8 cellular contexts compared by ENCODE assay signal in genomic region chr19:11924886-11925583, GRCh38. TPM values are rescaled to one million over a fixed set of nuclear protein-coding genes. Genes with fewer than 3 reads are reported as not detected.
A peak's percentile ranks its signal among the peaks of the same experiment; 100 is the strongest.
DNase-seq lines count a peak whose midpoint lies in the region; ATAC-seq, FAIRE-seq and TF ChIP-seq lines count a peak whose summit lies in the region.

ZNF700 (plus strand) TSS chr19:11925107; CDS start chr19:11925211, 104 bp downstream.

- WGBS in right cardiac atrium = under 1% methylated on average over 50 of the region's 50 CpGs

- no peaks in the 10 kb centered on the region for H3K36me3 ChIP-seq in ascending aorta

- H3K27me3 Mint-ChIP-seq in T-helper 2 cell treated with Interferon-gamma antibody and Interleukin-4, amounts not matched to agents 5 μg/mL and 100 μg/mL, for 36 hours (ENCODE audit: low read depth) = peaks cover 2% of the 10 kb centered on the region

- no peaks in the 10 kb centered on the region for H3K9me3 ChIP-seq in ascending aorta
- no peaks in the 10 kb centered on the region for H3K9me3 ChIP-seq in right cardiac atrium (ENCODE audit: control insufficient read depth, low read length)

- peaks cover 39% of the 10 kb centered on the region for H3K36me3 Mint-ChIP-seq in T-helper 2 cell treated with Interferon-gamma antibody and Interleukin-4, amounts not matched to agents 5 μg/mL and 100 μg/mL, for 36 hours (ENCODE audit: low read depth)

- DNase-seq in GM18507 (ENCODE audit: extremely low spot score, insufficient read length, low read depth) (peak; percentile 69), NCI-H1930 (lab: John Stamatoyannopoulos, UW) (peak; percentile 77 to 85), ascending aorta (ENCODE audit: low spot score in 2 of 2) (peak; percentile 77 to 97), right cardiac atrium (peak; percentile 94 to 98 (median 96)), pulmonary artery endothelial cell (ENCODE audit: low read depth, low spot score) (peak; percentile 57), urothelium cell line (ENCODE audit: low spot score) (peak; percentile 86)
- DNase-seq in T-helper 2 cell treated with Interferon-gamma antibody and Interleukin-4, amounts not matched to agents 5 μg/mL and 100 μg/mL, for 36 hours (ENCODE audit: low spot score) = peak; percentile 92

- peaks cover 24% of the 10 kb centered on the region for H3K4me1 Mint-ChIP-seq in T-helper 2 cell treated with Interferon-gamma antibody and Interleukin-4, amounts not matched to agents 5 μg/mL and 100 μg/mL, for 36 hours (ENCODE audit: low read depth)

- H3K4me3 ChIP-seq in ascending aorta = peak within 1 kb of the TSS; percentile 84 to 88
- H3K4me3 ChIP-seq in right cardiac atrium (ENCODE audit: low read length) = peak within 1 kb of the TSS; percentile 99

- H3K27me3 ChIP-seq in ascending aorta (no peaks in the 10 kb centered on the region), right cardiac atrium (ENCODE audit: control insufficient read depth, insufficient read depth) (no peaks in the 10 kb centered on the region)

- TF ChIP-seq CTCF in ascending aorta (IDR thresholded peaks at IDR 0.05) = no peak

- H3K4me1 ChIP-seq in ascending aorta (peaks cover 3 to 10% of the 10 kb centered on the region in 2 donors), right cardiac atrium (ENCODE audit: control insufficient read depth, insufficient read depth, low read length) (no peaks in the 10 kb centered on the region)

- H3K4me3 Mint-ChIP-seq in T-helper 2 cell treated with Interferon-gamma antibody and Interleukin-4, amounts not matched to agents 5 μg/mL and 100 μg/mL, for 36 hours = peak within 1 kb of the TSS; percentile 90

- FAIRE-seq in GM18507 (lab: Jason Lieb, UNC) = peak; percentile 95
- FAIRE-seq in urothelium cell line (lab: Jason Lieb, UNC) = no peak

- peaks cover 23% of the 10 kb centered on the region for H3K9me3 Mint-ChIP-seq in T-helper 2 cell treated with Interferon-gamma antibody and Interleukin-4, amounts not matched to agents 5 μg/mL and 100 μg/mL, for 36 hours

- ATAC-seq in HG02973 (IDR thresholded peaks at IDR 0.05; ENCODE audit: unreplicated experiment) (peak; percentile 75), right cardiac atrium (peak; percentile 99)

- H3K27ac Mint-ChIP-seq in T-helper 2 cell treated with Interferon-gamma antibody and Interleukin-4, amounts not matched to agents 5 μg/mL and 100 μg/mL, for 36 hours = peak within 1 kb of the TSS; percentile 95

- intact Hi-C loops in ascending aorta (cut with DNase I) (loop anchor here (1.0 to 5.0 kb wide), 7 partner anchors 38 to 215 kb away; partner anchors contain the start of genes ZNF20, ZNF433, ZNF491 and ZNF69), right cardiac atrium (cut with DNase I) (loop anchor here (2.0 to 10.0 kb wide), 3 partner anchors 60 to 220 kb away; partner anchors contain the start of gene ZNF20 (in 1 of the 4))

- peak within 1 kb of the TSS; percentile 92 to 93 for H3K27ac ChIP-seq in ascending aorta
- peak within 1 kb of the TSS; percentile 98 for H3K27ac ChIP-seq in right cardiac atrium (ENCODE audit: low read length)

RNA-seq across cellular contexts. Expression of gene ZNF700, which starts in this region (rescaled TPM):
- 4.4 TPM for total RNA-seq in ascending aorta
- total RNA-seq in right cardiac atrium = 1 to 10 TPM; 4.6 to 6.2 (median 5.1) TPM
- polyA plus RNA-seq in right cardiac atrium = 3.3 TPM
- total RNA-seq in pulmonary artery endothelial cell = 5.8 and 7.1 TPM in 2 replicates

Comparison
In these comparisons a context has a peak if more than half of its experiments do, and no peak if none do; other contexts are left out.
1. Peak in every context shown above with its lines: DNase-seq, ATAC-seq, H3K4me3 ChIP-seq and H3K27ac ChIP-seq.